8 cellular contexts compared by ENCODE assay signal in the genomic region with DNA sequence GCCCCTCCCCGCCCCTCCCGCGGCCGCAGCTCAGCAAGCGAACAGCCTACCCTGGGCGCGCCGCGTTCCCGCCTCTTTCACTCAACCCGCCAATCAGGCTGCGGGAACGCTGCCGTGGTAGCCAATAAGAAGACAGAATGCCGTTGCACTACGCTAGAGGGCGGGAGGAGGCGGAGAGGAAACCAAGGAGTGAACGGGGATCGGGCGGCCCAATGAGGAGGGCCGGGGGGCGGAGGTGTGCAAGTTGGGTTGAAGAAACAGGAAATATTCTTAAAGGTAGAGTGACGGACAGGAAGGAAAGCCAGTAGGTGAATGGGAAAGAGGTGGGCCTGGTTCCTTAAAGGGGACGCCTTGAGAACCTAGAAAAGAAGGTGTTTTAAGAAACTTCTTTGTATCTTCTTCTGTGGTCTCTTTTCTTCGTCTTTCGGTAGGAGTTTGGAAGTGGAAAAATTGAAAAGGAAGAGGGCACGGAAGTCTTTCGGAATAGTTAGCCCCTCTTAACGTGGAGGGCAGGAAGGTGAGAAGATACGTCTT. TPM values are rescaled to one million over a fixed set of nuclear protein-coding genes. Genes with fewer than 3 reads are reported as not detected.
A peak's percentile ranks its signal among the peaks of the same experiment; 100 is the strongest.
DNase-seq lines count a peak whose midpoint lies in the region; ATAC-seq and TF ChIP-seq lines count a peak whose summit lies in the region.

No MANE protein-coding gene starts in this region.

- TF ChIP-seq POLR2A in GM19099 (IDR thresholded peaks at IDR 0.05; ENCODE audit: extremely low read depth, insufficient read length, low read depth) = peak; percentile 32

- peak overlapping the region; percentile 94 for H3K27ac ChIP-seq in cingulate gyrus (ENCODE audit: low read depth, low read length)

- H3K27me3 ChIP-seq in kidney epithelial cell (ENCODE audit: control insufficient read depth, insufficient read depth, low read length) = no peaks in the 10 kb centered on the region

- DNase-seq in AG20443 (ENCODE audit: low spot score) = peak; percentile 99
- DNase-seq in NCI-H446 treated with DMSO at 0.1 percent for 48 hours (lab: John Stamatoyannopoulos, UW) = peak; percentile 99
- peak; percentile 96 for DNase-seq in activated CD4-positive, alpha-beta T cell treated with anti-CD3 and anti-CD28 coated beads for 24 hours (ENCODE audit: low read depth in 2 of 2)
- peak; percentile 96 for DNase-seq in kidney epithelial cell (ENCODE audit: low read depth)
- peak; percentile 99 for DNase-seq in stimulated activated CD4-positive, alpha-beta T cell treated with anti-CD3 and anti-CD28 coated beads, Interleukin-15, amount 100 ng/mL, for 24 hours

- peak; percentile 96 for ATAC-seq in HG03378 (IDR thresholded peaks at IDR 0.05; ENCODE audit: unreplicated experiment)

- peak; percentile 3 for TF ChIP-seq CTCF in kidney epithelial cell (IDR thresholded peaks at IDR 0.05; ENCODE audit: insufficient read depth, low read length, poor library complexity, severe bottlenecking)

- H3K4me3 ChIP-seq in kidney epithelial cell (ENCODE audit: low read depth, low read length) = peak overlapping the region; percentile 86

- no peaks in the 10 kb centered on the region for H3K36me3 ChIP-seq in kidney epithelial cell (ENCODE audit: control insufficient read depth, insufficient read depth, low read length)

RNA-seq across cellular contexts. Expression of gene USF3, which starts 0.3 kb away (rescaled TPM):
- total RNA-seq in kidney epithelial cell = 11.3 and 12.9 TPM in 2 replicates

RNA-seq across cellular contexts. Expression of gene NAA50, which starts 49.3 kb away (rescaled TPM):
- 110 and 149 TPM in 2 replicates for total RNA-seq in kidney epithelial cell

RNA-seq across cellular contexts. Expression of gene ATP6V1A, which starts 50.1 kb away (rescaled TPM):
- total RNA-seq in kidney epithelial cell = 43.4 and 43.6 TPM in 2 replicates

Comparison
In these comparisons a context has a peak if more than half of its experiments do, and no peak if none do; other contexts are left out.
1. Peak in every context shown above with its lines: DNase-seq, ATAC-seq, H3K4me3 ChIP-seq and H3K27ac ChIP-seq.